ENCODE assay signal across 9 cellular contexts in genomic region chr18:54647176-54647575, GRCh38. TPM values are rescaled to one million over a fixed set of nuclear protein-coding genes. Genes with fewer than 3 reads are reported as not detected.
A peak's percentile ranks its signal among the peaks of the same experiment; 100 is the strongest.
DNase-seq lines count a peak whose midpoint lies in the region; ATAC-seq, FAIRE-seq and TF ChIP-seq lines count a peak whose summit lies in the region.
"Had no signal": no experiment of that assay in that cellular context is flagged by ENCODE, and none has a peak within 500 bp of the region (broad histone marks: within the 10 kb centered on the region; RNA-seq: fewer than 3 reads in every experiment).

No MANE protein-coding gene starts in this region.

- H3K36me3 Mint-ChIP-seq in activated naive CD4-positive, alpha-beta T cell treated with anti-CD3 and anti-CD28 coated beads, Interleukin-2, amount 50 U/mL, for 72 hours, result no peaks in the 10 kb centered on the region

- POLR2A ChIA-PET in HEK293 (lab: Yijun Ruan, JAX), result no interaction called here

- ATAC-seq in activated naive CD4-positive, alpha-beta T cell treated with anti-CD3 and anti-CD28 coated beads, Interleukin-2, amount 50 U/mL, for 72 hours, result no peak
- no peak for ATAC-seq in GM18519 (IDR thresholded peaks at IDR 0.05; ENCODE audit: low FRiP score, unreplicated experiment)

- no peak for FAIRE-seq in RCC 7860 (lab: Jason Lieb, UNC)

- H3K4me1 ChIP-seq in HEK293 (ENCODE audit: control insufficient read depth, insufficient read depth, low read length), result no peaks in the 10 kb centered on the region

- H3K9me3 Mint-ChIP-seq in activated naive CD4-positive, alpha-beta T cell treated with anti-CD3 and anti-CD28 coated beads, Interleukin-2, amount 50 U/mL, for 72 hours, result no peaks in the 10 kb centered on the region

- TF ChIP-seq CTCF in C4-2B (conservative IDR thresholded peaks at IDR 0.05) (peak; percentile 68), HEK293 (tag by site-specific recombination; IDR thresholded peaks at IDR 0.05) (no peak)

- no peaks in the 10 kb centered on the region for H3K9me3 ChIP-seq in HEK293 (ENCODE audit: control insufficient read depth, insufficient read depth, low read depth, low read length)

- DNase-seq in RCC 7860 (ENCODE audit: low spot score), result peak; percentile 16
- peak; percentile 47 for DNase-seq in iPS-NIHi11 (ENCODE audit: low spot score)
- DNase-seq in Ammon's horn (ENCODE audit: low spot score), result no peak
- no peak for DNase-seq in activated naive CD4-positive, alpha-beta T cell treated with anti-CD3 and anti-CD28 coated beads, Interleukin-2, amount 50 U/mL, for 72 hours (ENCODE audit: low spot score in 2 of 2)
- no peak for DNase-seq in effector CD4-positive, alpha-beta T cell

- H3K27ac Mint-ChIP-seq in activated naive CD4-positive, alpha-beta T cell treated with anti-CD3 and anti-CD28 coated beads, Interleukin-2, amount 50 U/mL, for 72 hours, result no peak overlapping the region

- H3K36me3 ChIP-seq in HEK293 (ENCODE audit: control insufficient read depth in 2 of 2, insufficient read depth in 1 of 2, low read length in 2 of 2), result no peaks in the 10 kb centered on the region

- CTCF ChIA-PET in HEK293 (lab: Yijun Ruan, JAX), result interaction anchor here (1.0 kb wide), 1 partner anchor 202 kb away, joined by 7 read pairs; no protein-coding TSS in a partner anchor

- no peak overlapping the region for H3K4me3 ChIP-seq in HEK293 (ENCODE audit: low read depth, low read length)

- H3K27ac ChIP-seq in C4-2B, result no peak overlapping the region
- no peak overlapping the region for H3K27ac ChIP-seq in HEK293 (ENCODE audit: extremely low read depth, low read depth, low read length)

TF ChIP-seq in HEK293, 187 proteins besides CTCF, POLR2A, EP300 and RAD21:
- no peak for TF ChIP-seq ZNF138 (tag by site-specific recombination; IDR thresholded peaks at IDR 0.05; ENCODE audit: borderline replicate concordance)
- TF ChIP-seq ZNF654 (tag by site-specific recombination; IDR thresholded peaks at IDR 0.05; ENCODE audit: low read depth), result peak; percentile 21; the same call in 1 of the 2 replicates
- TF ChIP-seq ZNF664 (tag by site-specific recombination; IDR thresholded peaks at IDR 0.05), result no peak
- TF ChIP-seq BCL6B (tag by site-specific recombination; IDR thresholded peaks at IDR 0.05), result no peak

RNA-seq across cellular contexts. Expression of gene DYNAP, which starts 56.1 kb away (rescaled TPM):
- total RNA-seq in activated naive CD4-positive, alpha-beta T cell treated with anti-CD3 and anti-CD28 coated beads, Interleukin-2, amount 50 U/mL, for 72 hours, result not detected
- total RNA-seq: mesenteric fat pad had no signal

Comparison
In these comparisons a context has a peak if more than half of its experiments do, and no peak if none do; other contexts are left out.
1. DNase-seq: peak in RCC 7860 (single experiment) and iPS-NIHi11 (single experiment); none in Ammon's horn (single experiment), activated naive CD4-positive, alpha-beta T cell treated with anti-CD3 and anti-CD28 coated beads, Interleukin-2, amount 50 U/mL, for 72 hours (0 of 2) and effector CD4-positive, alpha-beta T cell (single experiment).